1 cellular context compared by ENCODE assay signal in genomic region chr7:318476-319266, GRCh38.
TF ChIP-seq lines count a peak whose summit lies in the region.

No MANE protein-coding gene starts in this region.

TF ChIP-seq in HepG2, 621 proteins besides CTCF, POLR2A, EP300 and RAD21 (continued from another document and continues in another):
- no peak for TF ChIP-seq ZBTB39 (CRISPR knock-in tag; IDR thresholded peaks at IDR 0.05)
- TF ChIP-seq CENPX (CRISPR knock-in tag; IDR thresholded peaks at IDR 0.05), result no peak
- TF ChIP-seq ZSCAN20 (CRISPR knock-in tag; IDR thresholded peaks at IDR 0.05; ENCODE audit: borderline replicate concordance), result no peak
- TF ChIP-seq PAX8 (CRISPR knock-in tag; IDR thresholded peaks at IDR 0.05; ENCODE audit: borderline replicate concordance), result no peak
- TF ChIP-seq ZNF207 (IDR thresholded peaks at IDR 0.05; ENCODE audit: borderline replicate concordance), result no peak
- TF ChIP-seq IRF2 (CRISPR knock-in tag; IDR thresholded peaks at IDR 0.05), result peak; percentile 56; the same call in 1 of the 2 replicates
- TF ChIP-seq, protein P1, sequence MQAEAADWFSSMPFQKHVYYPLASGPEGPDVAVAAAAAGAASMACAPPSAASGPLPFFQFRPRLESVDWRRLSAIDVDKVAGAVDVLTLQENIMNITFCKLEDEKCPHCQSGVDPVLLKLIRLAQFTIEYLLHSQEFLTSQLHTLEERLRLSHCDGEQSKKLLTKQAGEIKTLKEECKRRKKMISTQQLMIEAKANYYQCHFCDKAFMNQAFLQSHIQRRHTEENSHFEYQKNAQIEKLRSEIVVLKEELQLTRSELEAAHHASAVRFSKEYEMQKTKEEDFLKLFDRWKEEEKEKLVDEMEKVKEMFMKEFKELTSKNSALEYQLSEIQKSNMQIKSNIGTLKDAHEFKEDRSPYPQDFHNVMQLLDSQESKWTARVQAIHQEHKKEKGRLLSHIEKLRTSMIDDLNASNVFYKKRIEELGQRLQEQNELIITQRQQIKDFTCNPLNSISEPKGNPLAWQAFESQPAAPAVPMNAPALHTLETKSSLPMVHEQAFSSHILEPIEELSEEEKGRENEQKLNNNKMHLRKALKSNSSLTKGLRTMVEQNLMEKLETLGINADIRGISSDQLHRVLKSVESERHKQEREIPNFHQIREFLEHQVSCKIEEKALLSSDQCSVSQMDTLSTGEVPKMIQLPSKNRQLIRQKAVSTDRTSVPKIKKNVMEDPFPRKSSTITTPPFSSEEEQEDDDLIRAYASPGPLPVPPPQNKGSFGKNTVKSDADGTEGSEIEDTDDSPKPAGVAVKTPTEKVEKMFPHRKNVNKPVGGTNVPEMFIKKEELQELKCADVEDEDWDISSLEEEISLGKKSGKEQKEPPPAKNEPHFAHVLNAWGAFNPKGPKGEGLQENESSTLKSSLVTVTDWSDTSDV (CRISPR knock-in tag; IDR thresholded peaks at IDR 0.05), result no peak
- no peak for TF ChIP-seq NFIB (CRISPR knock-in tag; IDR thresholded peaks at IDR 0.05; ENCODE audit: borderline replicate concordance)
- TF ChIP-seq GATAD2A (CRISPR knock-in tag; IDR thresholded peaks at IDR 0.05), result peak; percentile 84
- 0 out of 2 replicates have a peak, but pooled peaks have one; percentile 33 for TF ChIP-seq ZNF749 (CRISPR knock-in tag; IDR thresholded peaks at IDR 0.05; ENCODE audit: borderline replicate concordance)
- no peak for TF ChIP-seq TRIM24 (CRISPR knock-in tag; IDR thresholded peaks at IDR 0.05)
- no peak for TF ChIP-seq SP2 (CRISPR knock-in tag; IDR thresholded peaks at IDR 0.05)
- no peak for TF ChIP-seq ZNF670 (CRISPR knock-in tag; IDR thresholded peaks at IDR 0.05; ENCODE audit: borderline replicate concordance)
- TF ChIP-seq ZSCAN9 (CRISPR knock-in tag; IDR thresholded peaks at IDR 0.05; ENCODE audit: borderline replicate concordance), result 0 out of 2 replicates have a peak, but pooled peaks have one; percentile 61
- TF ChIP-seq ZNF563 (CRISPR knock-in tag; IDR thresholded peaks at IDR 0.05), result no peak
- TF ChIP-seq, protein P2, sequence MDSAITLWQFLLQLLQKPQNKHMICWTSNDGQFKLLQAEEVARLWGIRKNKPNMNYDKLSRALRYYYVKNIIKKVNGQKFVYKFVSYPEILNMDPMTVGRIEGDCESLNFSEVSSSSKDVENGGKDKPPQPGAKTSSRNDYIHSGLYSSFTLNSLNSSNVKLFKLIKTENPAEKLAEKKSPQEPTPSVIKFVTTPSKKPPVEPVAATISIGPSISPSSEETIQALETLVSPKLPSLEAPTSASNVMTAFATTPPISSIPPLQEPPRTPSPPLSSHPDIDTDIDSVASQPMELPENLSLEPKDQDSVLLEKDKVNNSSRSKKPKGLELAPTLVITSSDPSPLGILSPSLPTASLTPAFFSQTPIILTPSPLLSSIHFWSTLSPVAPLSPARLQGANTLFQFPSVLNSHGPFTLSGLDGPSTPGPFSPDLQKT (CRISPR knock-in tag; IDR thresholded peaks at IDR 0.05; ENCODE audit: borderline replicate concordance), result no peak
- no peak for TF ChIP-seq DNMT1 (CRISPR knock-in tag; IDR thresholded peaks at IDR 0.05)
- TF ChIP-seq, protein P3, sequence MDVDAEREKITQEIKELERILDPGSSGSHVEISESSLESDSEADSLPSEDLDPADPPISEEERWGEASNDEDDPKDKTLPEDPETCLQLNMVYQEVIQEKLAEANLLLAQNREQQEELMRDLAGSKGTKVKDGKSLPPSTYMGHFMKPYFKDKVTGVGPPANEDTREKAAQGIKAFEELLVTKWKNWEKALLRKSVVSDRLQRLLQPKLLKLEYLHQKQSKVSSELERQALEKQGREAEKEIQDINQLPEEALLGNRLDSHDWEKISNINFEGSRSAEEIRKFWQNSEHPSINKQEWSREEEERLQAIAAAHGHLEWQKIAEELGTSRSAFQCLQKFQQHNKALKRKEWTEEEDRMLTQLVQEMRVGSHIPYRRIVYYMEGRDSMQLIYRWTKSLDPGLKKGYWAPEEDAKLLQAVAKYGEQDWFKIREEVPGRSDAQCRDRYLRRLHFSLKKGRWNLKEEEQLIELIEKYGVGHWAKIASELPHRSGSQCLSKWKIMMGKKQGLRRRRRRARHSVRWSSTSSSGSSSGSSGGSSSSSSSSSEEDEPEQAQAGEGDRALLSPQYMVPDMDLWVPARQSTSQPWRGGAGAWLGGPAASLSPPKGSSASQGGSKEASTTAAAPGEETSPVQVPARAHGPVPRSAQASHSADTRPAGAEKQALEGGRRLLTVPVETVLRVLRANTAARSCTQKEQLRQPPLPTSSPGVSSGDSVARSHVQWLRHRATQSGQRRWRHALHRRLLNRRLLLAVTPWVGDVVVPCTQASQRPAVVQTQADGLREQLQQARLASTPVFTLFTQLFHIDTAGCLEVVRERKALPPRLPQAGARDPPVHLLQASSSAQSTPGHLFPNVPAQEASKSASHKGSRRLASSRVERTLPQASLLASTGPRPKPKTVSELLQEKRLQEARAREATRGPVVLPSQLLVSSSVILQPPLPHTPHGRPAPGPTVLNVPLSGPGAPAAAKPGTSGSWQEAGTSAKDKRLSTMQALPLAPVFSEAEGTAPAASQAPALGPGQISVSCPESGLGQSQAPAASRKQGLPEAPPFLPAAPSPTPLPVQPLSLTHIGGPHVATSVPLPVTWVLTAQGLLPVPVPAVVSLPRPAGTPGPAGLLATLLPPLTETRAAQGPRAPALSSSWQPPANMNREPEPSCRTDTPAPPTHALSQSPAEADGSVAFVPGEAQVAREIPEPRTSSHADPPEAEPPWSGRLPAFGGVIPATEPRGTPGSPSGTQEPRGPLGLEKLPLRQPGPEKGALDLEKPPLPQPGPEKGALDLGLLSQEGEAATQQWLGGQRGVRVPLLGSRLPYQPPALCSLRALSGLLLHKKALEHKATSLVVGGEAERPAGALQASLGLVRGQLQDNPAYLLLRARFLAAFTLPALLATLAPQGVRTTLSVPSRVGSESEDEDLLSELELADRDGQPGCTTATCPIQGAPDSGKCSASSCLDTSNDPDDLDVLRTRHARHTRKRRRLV (CRISPR knock-in tag; IDR thresholded peaks at IDR 0.05), result no peak
- TF ChIP-seq CBFB (CRISPR knock-in tag; IDR thresholded peaks at IDR 0.05), result peak; percentile 20; the same call in 1 of the 2 replicates
- TF ChIP-seq, protein P4, sequence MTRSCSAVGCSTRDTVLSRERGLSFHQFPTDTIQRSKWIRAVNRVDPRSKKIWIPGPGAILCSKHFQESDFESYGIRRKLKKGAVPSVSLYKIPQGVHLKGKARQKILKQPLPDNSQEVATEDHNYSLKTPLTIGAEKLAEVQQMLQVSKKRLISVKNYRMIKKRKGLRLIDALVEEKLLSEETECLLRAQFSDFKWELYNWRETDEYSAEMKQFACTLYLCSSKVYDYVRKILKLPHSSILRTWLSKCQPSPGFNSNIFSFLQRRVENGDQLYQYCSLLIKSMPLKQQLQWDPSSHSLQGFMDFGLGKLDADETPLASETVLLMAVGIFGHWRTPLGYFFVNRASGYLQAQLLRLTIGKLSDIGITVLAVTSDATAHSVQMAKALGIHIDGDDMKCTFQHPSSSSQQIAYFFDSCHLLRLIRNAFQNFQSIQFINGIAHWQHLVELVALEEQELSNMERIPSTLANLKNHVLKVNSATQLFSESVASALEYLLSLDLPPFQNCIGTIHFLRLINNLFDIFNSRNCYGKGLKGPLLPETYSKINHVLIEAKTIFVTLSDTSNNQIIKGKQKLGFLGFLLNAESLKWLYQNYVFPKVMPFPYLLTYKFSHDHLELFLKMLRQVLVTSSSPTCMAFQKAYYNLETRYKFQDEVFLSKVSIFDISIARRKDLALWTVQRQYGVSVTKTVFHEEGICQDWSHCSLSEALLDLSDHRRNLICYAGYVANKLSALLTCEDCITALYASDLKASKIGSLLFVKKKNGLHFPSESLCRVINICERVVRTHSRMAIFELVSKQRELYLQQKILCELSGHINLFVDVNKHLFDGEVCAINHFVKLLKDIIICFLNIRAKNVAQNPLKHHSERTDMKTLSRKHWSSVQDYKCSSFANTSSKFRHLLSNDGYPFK (CRISPR knock-in tag; IDR thresholded peaks at IDR 0.05; ENCODE audit: borderline replicate concordance), result no peak
- no peak for TF ChIP-seq MXD4 (CRISPR knock-in tag; IDR thresholded peaks at IDR 0.05)
- TF ChIP-seq NAIF1 (CRISPR knock-in tag; IDR thresholded peaks at IDR 0.05; ENCODE audit: borderline replicate concordance), result peak; percentile 44; the same call in 1 of the 2 replicates
- peak; percentile 54; the same call in 1 of the 2 replicates for TF ChIP-seq KDM2A (CRISPR knock-in tag; IDR thresholded peaks at IDR 0.05; ENCODE audit: borderline replicate concordance, low read depth)
- peak; percentile 50; the same call in 1 of the 2 replicates for TF ChIP-seq TBX3 (IDR thresholded peaks at IDR 0.05; ENCODE audit: borderline replicate concordance)
- peak; percentile 86 for TF ChIP-seq ISL2 (CRISPR knock-in tag; IDR thresholded peaks at IDR 0.05)
- no peak for TF ChIP-seq PRDM10 (CRISPR knock-in tag; IDR thresholded peaks at IDR 0.05; ENCODE audit: low read depth)
- no peak for TF ChIP-seq POLR2AphosphoS5 (IDR thresholded peaks at IDR 0.05; ENCODE audit: low read depth, low read length)
- no peak for TF ChIP-seq ZNF598 (CRISPR knock-in tag; IDR thresholded peaks at IDR 0.05; ENCODE audit: borderline replicate concordance)
- TF ChIP-seq FOXK2 (IDR thresholded peaks at IDR 0.05), result no peak
- no peak for TF ChIP-seq NFE2L1 (CRISPR knock-in tag; IDR thresholded peaks at IDR 0.05; ENCODE audit: borderline replicate concordance)
- TF ChIP-seq ZNF256 (CRISPR knock-in tag; conservative IDR thresholded peaks at IDR 0.05), result no peak
- TF ChIP-seq, protein P5, sequence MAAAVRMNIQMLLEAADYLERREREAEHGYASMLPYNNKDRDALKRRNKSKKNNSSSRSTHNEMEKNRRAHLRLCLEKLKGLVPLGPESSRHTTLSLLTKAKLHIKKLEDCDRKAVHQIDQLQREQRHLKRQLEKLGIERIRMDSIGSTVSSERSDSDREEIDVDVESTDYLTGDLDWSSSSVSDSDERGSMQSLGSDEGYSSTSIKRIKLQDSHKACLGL (CRISPR knock-in tag; IDR thresholded peaks at IDR 0.05), result no peak; the same call in 1 of the 2 replicates
- TF ChIP-seq TCF7 (IDR thresholded peaks at IDR 0.05; ENCODE audit: low read depth), result peak; percentile 95
- TF ChIP-seq, protein P6, sequence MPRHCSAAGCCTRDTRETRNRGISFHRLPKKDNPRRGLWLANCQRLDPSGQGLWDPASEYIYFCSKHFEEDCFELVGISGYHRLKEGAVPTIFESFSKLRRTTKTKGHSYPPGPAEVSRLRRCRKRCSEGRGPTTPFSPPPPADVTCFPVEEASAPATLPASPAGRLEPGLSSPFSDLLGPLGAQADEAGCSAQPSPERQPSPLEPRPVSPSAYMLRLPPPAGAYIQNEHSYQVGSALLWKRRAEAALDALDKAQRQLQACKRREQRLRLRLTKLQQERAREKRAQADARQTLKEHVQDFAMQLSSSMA (CRISPR knock-in tag; IDR thresholded peaks at IDR 0.05), result no peak
- no peak for TF ChIP-seq MBD4 (IDR thresholded peaks at IDR 0.05; ENCODE audit: borderline replicate concordance, low read length)
- TF ChIP-seq CCAR2 (optimal IDR thresholded peaks at IDR 0.05; ENCODE audit: low read depth, low read length), result no peak
- TF ChIP-seq, protein P7, sequence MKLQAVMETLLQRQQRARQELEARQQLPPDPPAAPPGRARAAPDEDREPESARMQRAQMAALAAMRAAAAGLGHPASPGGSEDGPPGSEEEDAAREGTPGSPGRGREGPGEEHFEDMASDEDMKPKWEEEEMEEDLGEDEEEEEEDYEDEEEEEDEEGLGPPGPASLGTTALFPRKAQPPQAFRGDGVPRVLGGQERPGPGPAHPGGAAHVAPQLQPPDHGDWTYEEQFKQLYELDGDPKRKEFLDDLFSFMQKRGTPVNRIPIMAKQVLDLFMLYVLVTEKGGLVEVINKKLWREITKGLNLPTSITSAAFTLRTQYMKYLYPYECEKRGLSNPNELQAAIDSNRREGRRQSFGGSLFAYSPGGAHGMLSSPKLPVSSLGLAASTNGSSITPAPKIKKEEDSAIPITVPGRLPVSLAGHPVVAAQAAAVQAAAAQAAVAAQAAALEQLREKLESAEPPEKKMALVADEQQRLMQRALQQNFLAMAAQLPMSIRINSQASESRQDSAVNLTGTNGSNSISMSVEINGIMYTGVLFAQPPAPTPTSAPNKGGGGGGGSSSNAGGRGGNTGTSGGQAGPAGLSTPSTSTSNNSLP (IDR thresholded peaks at IDR 0.05; ENCODE audit: low read depth, low read length), result no peak
- TF ChIP-seq CREM (IDR thresholded peaks at IDR 0.05), result peak; percentile 74; the same call in 1 of the 2 replicates
- no peak for TF ChIP-seq CREM (CRISPR knock-in tag; IDR thresholded peaks at IDR 0.05)
